Comparison of ENCODE assay signal across 22 cellular contexts in the genomic region with DNA sequence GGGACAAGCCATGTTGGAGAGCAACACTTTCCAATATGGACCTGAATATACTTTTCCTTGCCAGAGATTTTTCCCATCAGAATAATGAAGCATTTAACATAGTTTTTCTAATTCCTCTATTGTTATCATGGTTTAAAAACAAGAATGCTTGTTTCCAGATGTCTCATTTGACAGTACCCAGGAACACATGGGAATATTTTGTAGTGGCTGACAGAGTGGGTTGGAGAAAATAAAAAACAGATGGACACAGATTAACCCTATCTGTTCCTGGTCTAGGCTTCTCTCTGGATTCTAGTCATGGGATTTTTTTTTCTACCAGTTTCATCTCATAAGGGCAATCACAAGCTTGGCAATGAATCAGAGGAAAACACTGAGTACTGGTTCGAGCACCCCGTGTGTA.
"Had no signal": no experiment of that assay in that cellular context is flagged by ENCODE, and none has a peak within 500 bp of the region (broad histone marks: within the 10 kb centered on the region; RNA-seq: fewer than 3 reads in every experiment).

No MANE protein-coding gene starts in this region.

- H3K4me3 ChIP-seq: dorsolateral prefrontal cortex, gastrocnemius medialis, lower lobe of right lung, ovary, psoas muscle, sigmoid colon, testis, tibial artery, upper lobe of left lung had no signal

- H3K36me3 ChIP-seq: gastrocnemius medialis, lower lobe of right lung, ovary, sigmoid colon, tibial artery, upper lobe of left lung had no signal

- H3K27me3 ChIP-seq: gastrocnemius medialis, ovary, sigmoid colon, testis, upper lobe of left lung had no signal

- H3K27ac ChIP-seq: dorsolateral prefrontal cortex, epithelial cell of prostate, gastrocnemius medialis, lower lobe of right lung, ovary, psoas muscle, sigmoid colon, testis, tibial artery, upper lobe of left lung had no signal

- H3K27ac Mint-ChIP-seq: natural killer cell; stimulated activated memory B cell treated with anti-CD40 and anti-IgM and Interleukin-4, amounts not matched to agents 10 μg/mL and 1 μg/mL and 100 μg/mL, for 72 hours had no signal

- ATAC-seq: esophagus mucosa; gastrocnemius medialis; left ventricle myocardium superior; lower lobe of right lung; natural killer cell; psoas muscle; right cardiac atrium; stimulated activated memory B cell treated with anti-CD40 and anti-IgM and Interleukin-4, amounts not matched to agents 10 μg/mL and 1 μg/mL and 100 μg/mL, for 72 hours; stimulated activated naive CD8-positive, alpha-beta T cell treated with anti-CD3 and anti-CD28 coated beads, Interleukin-15, Interleukin-2, amounts not matched to agents 100 U/mL and 50 U/mL, for 24 hours had no signal

- H3K4me1 ChIP-seq: gastrocnemius medialis, lower lobe of right lung, psoas muscle, sigmoid colon, testis, tibial artery, upper lobe of left lung had no signal

- H3K4me3 Mint-ChIP-seq: natural killer cell; stimulated activated memory B cell treated with anti-CD40 and anti-IgM and Interleukin-4, amounts not matched to agents 10 μg/mL and 1 μg/mL and 100 μg/mL, for 72 hours had no signal

- H3K9me3 ChIP-seq: gastrocnemius medialis, lower lobe of right lung, ovary, sigmoid colon, testis, tibial artery had no signal

- DNase-seq: dorsolateral prefrontal cortex; effector CD4-positive, alpha-beta T cell; gastrocnemius medialis; head of caudate nucleus; left ventricle myocardium superior; lower lobe of right lung; natural killer cell; occipital lobe; ovary; psoas muscle; right cardiac atrium; sigmoid colon; stimulated activated CD4-positive, alpha-beta T cell treated with anti-CD3 and anti-CD28 coated beads, Interleukin-2, amount 100 ng/mL, for 24 hours; stimulated activated CD4-positive, alpha-beta T cell treated with anti-CD3 and anti-CD28 coated beads, Interleukin-4, amount 100 ng/mL, for 4 hours; stimulated activated naive CD8-positive, alpha-beta T cell treated with anti-CD3 and anti-CD28 coated beads, Interleukin-15, Interleukin-2, amounts not matched to agents 100 U/mL and 50 U/mL, for 24 hours; substantia nigra; testis; tibial artery; upper lobe of left lung had no signal

- H3K36me3 Mint-ChIP-seq: natural killer cell; stimulated activated memory B cell treated with anti-CD40 and anti-IgM and Interleukin-4, amounts not matched to agents 10 μg/mL and 1 μg/mL and 100 μg/mL, for 72 hours had no signal

- H3K4me1 Mint-ChIP-seq: natural killer cell; stimulated activated memory B cell treated with anti-CD40 and anti-IgM and Interleukin-4, amounts not matched to agents 10 μg/mL and 1 μg/mL and 100 μg/mL, for 72 hours had no signal
